ENCODE assay signal across 1 cellular context in genomic region chr1:32107742-32108661, GRCh38.
A peak's percentile ranks its signal among the peaks of the same experiment; 100 is the strongest.
TF ChIP-seq lines count a peak whose summit lies in the region.

KPNA6 (plus strand) TSS chr1:32108056; CDS start chr1:32108131, 75 bp downstream.

TF ChIP-seq in HCT116, 20 proteins besides CTCF, POLR2A, EP300 and RAD21 (continued from another document):
- TF ChIP-seq ZBTB33 (IDR thresholded peaks at IDR 0.05; ENCODE audit: extremely low read depth, insufficient replicate concordance, low read length) = peak; percentile 72
- peak; percentile 60 for TF ChIP-seq SIN3A (IDR thresholded peaks at IDR 0.05; ENCODE audit: low read depth)
- no peak for TF ChIP-seq FOSL1 (IDR thresholded peaks at IDR 0.05; ENCODE audit: low read depth)
- peak; percentile 87 for TF ChIP-seq SP1 (IDR thresholded peaks at IDR 0.05; ENCODE audit: low read depth)
- no peak for TF ChIP-seq ATF3 (IDR thresholded peaks at IDR 0.05)
- TF ChIP-seq YY1 (IDR thresholded peaks at IDR 0.05; ENCODE audit: extremely low read depth, insufficient replicate concordance, low read depth, low read length) = peak; percentile 97
- TF ChIP-seq EZH2phosphoT487 (IDR thresholded peaks at IDR 0.05; ENCODE audit: borderline replicate concordance) = no peak
- TF ChIP-seq CBX3 (IDR thresholded peaks at IDR 0.05; ENCODE audit: low read depth) = no peak
- no peak for TF ChIP-seq ZNF274 (IDR thresholded peaks at IDR 0.05; ENCODE audit: low read depth, low read length)
- no peak; the same call in 1 of the 2 replicates for TF ChIP-seq CEBPB (IDR thresholded peaks at IDR 0.05; ENCODE audit: low read depth)
- TF ChIP-seq ELF1 (IDR thresholded peaks at IDR 0.05; ENCODE audit: borderline replicate concordance, low read depth) = no peak
- TF ChIP-seq ZFX (IDR thresholded peaks at IDR 0.05) = peak; percentile 97
- no peak for TF ChIP-seq SRF (IDR thresholded peaks at IDR 0.05; ENCODE audit: low read depth)
- TF ChIP-seq POLR2AphosphoS5 (IDR thresholded peaks at IDR 0.05; ENCODE audit: low read depth, low read length) = peak; percentile 69; the same call in 1 of the 2 replicates
